25 cellular contexts compared by ENCODE assay signal in the genomic region with DNA sequence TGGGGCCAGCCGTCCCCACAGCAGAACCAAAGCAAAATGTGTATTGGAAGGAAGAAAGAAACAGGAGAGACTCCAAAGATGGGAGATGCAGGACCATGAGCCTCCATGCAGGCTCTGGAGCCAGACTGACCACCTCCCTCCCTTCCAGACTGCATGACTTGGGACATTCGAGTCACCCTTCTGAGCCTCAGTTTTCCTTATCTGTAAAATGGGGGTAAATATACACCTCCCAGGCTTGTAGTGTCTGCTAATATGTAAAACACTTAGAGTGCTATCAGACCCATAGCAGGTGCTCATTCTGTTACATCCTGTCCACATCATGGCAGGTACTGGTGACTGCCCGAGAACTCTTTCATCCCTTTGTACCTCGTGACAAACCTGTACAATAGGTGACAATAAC.
"Had no signal": no experiment of that assay in that cellular context is flagged by ENCODE, and none has a peak within 500 bp of the region (broad histone marks: within the 10 kb centered on the region; RNA-seq: fewer than 3 reads in every experiment).

No MANE protein-coding gene starts in this region.

- H3K36me3 ChIP-seq: esophagus muscularis mucosa, gastroesophageal sphincter, heart left ventricle, left lung, ovary, stomach, thyroid gland, vagina had no signal

- H3K4me3 ChIP-seq: coronary artery, esophagus muscularis mucosa, gastroesophageal sphincter, heart left ventricle, hepatocyte, left lung, ovary, psoas muscle, skin epidermis, spleen, stomach, thyroid gland, vagina had no signal

- ATAC-seq: foreskin keratinocyte; gastroesophageal sphincter; heart left ventricle; left cardiac atrium; left lung; natural killer cell; psoas muscle; right cardiac atrium; stimulated activated naive B cell treated with anti-CD40 and anti-IgM and Interleukin-4, amounts not matched to agents 10 μg/mL and 1 μg/mL and 100 μg/mL, for 72 hours had no signal

- H3K27ac Mint-ChIP-seq: natural killer cell had no signal

- H3K36me3 Mint-ChIP-seq: natural killer cell had no signal

- H3K27me3 Mint-ChIP-seq: stimulated activated naive B cell treated with anti-CD40 and anti-IgM and Interleukin-4, amounts not matched to agents 10 μg/mL and 1 μg/mL and 100 μg/mL, for 72 hours had no signal

- H3K27ac ChIP-seq: coronary artery, esophagus muscularis mucosa, foreskin keratinocyte, gastroesophageal sphincter, heart left ventricle, hepatocyte, left lung, ovary, psoas muscle, skin epidermis, spleen, stomach, thyroid gland, vagina had no signal

- H3K9me3 ChIP-seq: esophagus muscularis mucosa, gastroesophageal sphincter, heart left ventricle, left lung, ovary, psoas muscle, stomach, thyroid gland, vagina had no signal

- DNase-seq: dermis blood vessel endothelial cell; effector memory CD4-positive, alpha-beta T cell; foreskin keratinocyte; heart left ventricle; left cardiac atrium; left lung; natural killer cell; occipital lobe; ovary; posterior cingulate gyrus; psoas muscle; right cardiac atrium; spleen; stimulated activated naive B cell treated with anti-CD40 and anti-IgM and Interleukin-4, amounts not matched to agents 10 μg/mL and 1 μg/mL and 100 μg/mL, for 72 hours; stomach; thyroid gland; trophoblast cell had no signal

- H3K4me1 ChIP-seq: foreskin keratinocyte, gastroesophageal sphincter, vagina had no signal

- FAIRE-seq: endothelial cell of umbilical vein, islet of Langerhans had no signal

- H3K79me2 ChIP-seq: hepatocyte had no signal

- H3K9me3 Mint-ChIP-seq: natural killer cell had no signal

- H3K4me2 ChIP-seq: hepatocyte had no signal

- H3K27me3 ChIP-seq: esophagus muscularis mucosa, foreskin keratinocyte, gastroesophageal sphincter, heart left ventricle, hepatocyte, left lung, ovary, spleen, stomach, thyroid gland, vagina had no signal

- H3K4me3 Mint-ChIP-seq: natural killer cell had no signal

- H2AFZ ChIP-seq: hepatocyte had no signal
